28 cellular contexts compared by ENCODE assay signal in genomic region chr6:151665329-151665728, GRCh38.
"Had no signal": no experiment of that assay in that cellular context is flagged by ENCODE, and none has a peak within 500 bp of the region (broad histone marks: within the 10 kb centered on the region; RNA-seq: fewer than 3 reads in every experiment).

No MANE protein-coding gene starts in this region.

- H3K4me1 ChIP-seq: ascending aorta had no signal

- H3K27ac ChIP-seq: ascending aorta, body of pancreas, SJCRH30 had no signal

- H3K4me1 Mint-ChIP-seq: activated CD8-positive, alpha-beta memory T cell treated with anti-CD3 and anti-CD28 coated beads, Interleukin-2, amount 10 ng/mL, durations not matched to agents 7 days and 5 days; activated naive CD8-positive, alpha-beta T cell treated with anti-CD3 and anti-CD28 coated beads, Interleukin-2, amount 50 U/mL, for 24 hours; WTC11 had no signal

- H3K9me3 Mint-ChIP-seq: activated naive CD4-positive, alpha-beta T cell treated with anti-CD3 and anti-CD28 coated beads, Interleukin-2, amount 50 U/mL, for 72 hours; activated naive CD8-positive, alpha-beta T cell treated with anti-CD3 and anti-CD28 coated beads, Interleukin-2, amount 50 U/mL, for 24 hours; activated T-cell treated with anti-CD3 and anti-CD28 coated beads, Interleukin-2, amount 50 U/mL, for 24 hours; activated T-helper 1 cell treated with anti-CD3 and anti-CD28 coated beads, Interleukin-12 subunit alpha, Interleukin-12 subunit beta, Interleukin-2, Interleukin-4 antibody, amounts not matched to agents 30 ng/mL and 10 ng/mL and 1 ng/mL, durations not matched to agents 14 hours and 24 hours and 36 hours; WTC11 had no signal

- ATAC-seq: activated CD8-positive, alpha-beta memory T cell treated with anti-CD3 and anti-CD28 coated beads, Interleukin-2, amount 10 ng/mL, durations not matched to agents 7 days and 5 days; activated naive CD4-positive, alpha-beta T cell treated with anti-CD3 and anti-CD28 coated beads, Interleukin-2, amount 50 U/mL, for 72 hours; activated naive CD8-positive, alpha-beta T cell treated with anti-CD3 and anti-CD28 coated beads, Interleukin-2, amount 50 U/mL, for 24 hours; body of pancreas; Panc1; WTC11 had no signal

- H3K4me3 ChIP-seq: ascending aorta, body of pancreas, SJCRH30 had no signal

- H3K4me2 ChIP-seq: SK-N-SH had no signal

- H3K36me3 ChIP-seq: ascending aorta, SJCRH30 had no signal

- H3K9ac ChIP-seq: SK-N-SH had no signal

- H3K9me2 ChIP-seq: SK-N-SH had no signal

- H3K36me3 Mint-ChIP-seq: activated CD8-positive, alpha-beta memory T cell treated with anti-CD3 and anti-CD28 coated beads, Interleukin-2, amount 10 ng/mL, durations not matched to agents 7 days and 5 days; activated naive CD4-positive, alpha-beta T cell treated with anti-CD3 and anti-CD28 coated beads, Interleukin-2, amount 50 U/mL, for 72 hours; WTC11 had no signal

- H3K27ac Mint-ChIP-seq: activated CD8-positive, alpha-beta memory T cell treated with anti-CD3 and anti-CD28 coated beads, Interleukin-2, amount 10 ng/mL, durations not matched to agents 7 days and 5 days; activated naive CD4-positive, alpha-beta T cell treated with anti-CD3 and anti-CD28 coated beads, Interleukin-2, amount 50 U/mL, for 72 hours; activated naive CD8-positive, alpha-beta T cell treated with anti-CD3 and anti-CD28 coated beads, Interleukin-2, amount 50 U/mL, for 24 hours; activated T-cell treated with anti-CD3 and anti-CD28 coated beads, Interleukin-2, amount 50 U/mL, for 24 hours; activated T-helper 1 cell treated with anti-CD3 and anti-CD28 coated beads, Interleukin-12 subunit alpha, Interleukin-12 subunit beta, Interleukin-2, Interleukin-4 antibody, amounts not matched to agents 30 ng/mL and 10 ng/mL and 1 ng/mL, durations not matched to agents 14 hours and 24 hours and 36 hours; WTC11 had no signal

- H3K4me3 Mint-ChIP-seq: activated CD8-positive, alpha-beta memory T cell treated with anti-CD3 and anti-CD28 coated beads, Interleukin-2, amount 10 ng/mL, durations not matched to agents 7 days and 5 days; activated naive CD8-positive, alpha-beta T cell treated with anti-CD3 and anti-CD28 coated beads, Interleukin-2, amount 50 U/mL, for 24 hours; activated T-cell treated with anti-CD3 and anti-CD28 coated beads, Interleukin-2, amount 50 U/mL, for 24 hours; activated T-helper 1 cell treated with anti-CD3 and anti-CD28 coated beads, Interleukin-12 subunit alpha, Interleukin-12 subunit beta, Interleukin-2, Interleukin-4 antibody, amounts not matched to agents 30 ng/mL and 10 ng/mL and 1 ng/mL, durations not matched to agents 14 hours and 24 hours and 36 hours; WTC11 had no signal

- DNase-seq: activated CD4-positive, alpha-beta T cell treated with anti-CD3 and anti-CD28 coated beads for 48 hours; activated CD4-positive, alpha-beta T cell treated with anti-CD3 and anti-CD28 coated beads, Interleukin-2, amount 50 U/mL, for 48 hours; activated CD4-positive, CD25-positive, alpha-beta regulatory T cell treated with anti-CD3 and anti-CD28 coated beads, Interleukin-2, amount 50 U/mL, for 72 hours; activated CD8-positive, alpha-beta memory T cell treated with anti-CD3 and anti-CD28 coated beads, Interleukin-2, amount 10 ng/mL, durations not matched to agents 7 days and 5 days; activated effector memory CD4-positive, alpha-beta T cell treated with Interleukin-2 at 50 U/mL for 16 hours; activated naive CD4-positive, alpha-beta T cell treated with Interleukin-2 at 50 U/mL for 16 hours; activated naive CD8-positive, alpha-beta T cell treated with anti-CD3 and anti-CD28 coated beads, Interleukin-2, amount 50 U/mL, for 24 hours; activated T-cell treated with anti-CD3 and anti-CD28 coated beads, Interleukin-2, amount 50 U/mL, for 24 hours; amniotic stem cell; body of pancreas; KG1; NCI-H1048; NCI-H1930; NCI-H2107; NCI-H2171 treated with DMSO at 0.1 percent for 48 hours; NCI-H345; NCI-H510A; NCI-H526 treated with DMSO at 0.1 percent for 48 hours; NCI-H82; Right ventricle myocardium superior; RPMI8226; SJCRH30; SK-N-SH had no signal

- H3K27me3 ChIP-seq: ascending aorta, body of pancreas, SJCRH30 had no signal

- H3K9me3 ChIP-seq: ascending aorta, body of pancreas, SJCRH30, SK-N-SH had no signal
